21 cellular contexts compared by ENCODE assay signal in the genomic region with DNA sequence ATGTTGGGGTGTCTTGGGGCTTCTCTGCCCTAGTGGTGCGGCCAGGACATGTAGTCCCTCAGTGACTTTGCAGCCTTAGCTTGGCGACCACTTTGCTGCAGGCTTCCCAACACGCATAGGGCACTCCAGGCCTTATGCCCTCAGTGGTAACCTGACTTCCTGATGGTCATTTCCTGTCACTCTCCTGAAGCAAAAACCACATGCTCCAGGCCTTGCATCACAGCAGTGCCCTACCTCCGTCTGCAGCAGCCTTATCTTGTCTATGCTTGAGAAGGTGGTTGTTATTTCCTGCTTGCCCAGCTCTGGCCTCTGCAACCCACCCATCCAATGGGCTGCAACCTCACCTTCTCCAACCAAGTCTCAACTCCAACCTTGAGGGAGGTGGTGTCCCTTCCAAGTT. TPM values are rescaled to one million over a fixed set of nuclear protein-coding genes. Genes with fewer than 3 reads are reported as not detected.
DNase-seq lines count a peak whose midpoint lies in the region; ATAC-seq and TF ChIP-seq lines count a peak whose summit lies in the region.
"Had no signal": no experiment of that assay in that cellular context is flagged by ENCODE, and none has a peak within 500 bp of the region (broad histone marks: within the 10 kb centered on the region; RNA-seq: fewer than 3 reads in every experiment).

No MANE protein-coding gene starts in this region.

- H3K4me1 Mint-ChIP-seq in activated CD8-positive, alpha-beta memory T cell treated with anti-CD3 and anti-CD28 coated beads, Interleukin-2, amount 10 ng/mL, durations not matched to agents 7 days and 5 days = peaks cover 41% of the 10 kb centered on the region
- H3K4me1 Mint-ChIP-seq in CD8-positive, alpha-beta memory T cell = peaks cover 17 to 20% (median 20%) of the 10 kb centered on the region in 3 donors
- H3K4me1 Mint-ChIP-seq in CD4-positive, alpha-beta T cell (ENCODE audit: low read depth) = peaks cover 10% of the 10 kb centered on the region

- no peak overlapping the region for H3K14ac ChIP-seq in neuronal stem cell (ENCODE audit: low read length)
- H3K14ac ChIP-seq in trophoblast cell (ENCODE audit: low read length) = no peak overlapping the region

- no peak overlapping the region for H2BK15ac ChIP-seq in neuronal stem cell (ENCODE audit: low read length)

- H2BK5ac ChIP-seq in neuronal stem cell (ENCODE audit: low read length) (no peak overlapping the region), trophoblast cell (ENCODE audit: low read depth, low read length, poor library complexity) (no peak overlapping the region)

- H2AFZ ChIP-seq in neuronal stem cell (ENCODE audit: low read length) = no peak overlapping the region
- H2AFZ ChIP-seq in trophoblast cell (ENCODE audit: insufficient read depth, low read length, poor library complexity) = no peak overlapping the region
- H2AFZ ChIP-seq: GM23248 had no signal

- no peak overlapping the region for H3K18ac ChIP-seq in neuronal stem cell (ENCODE audit: low read length)
- H3K18ac ChIP-seq in trophoblast cell (ENCODE audit: low read length) = no peak overlapping the region

- POLR2A ChIA-PET in CD8-positive, alpha-beta memory T cell (lab: Charles Lee) = interaction anchor here (0.5 kb wide), 1 partner anchor 359 kb away, joined by 14 read pairs; no protein-coding TSS in a partner anchor
- POLR2A ChIA-PET in CD4-positive, alpha-beta T cell (lab: Charles Lee) = interaction anchor here (0.6 to 1.3 kb wide), 3 partner anchors 11 to 506 kb away, joined by 4 read pairs; no protein-coding TSS in a partner anchor

- H2BK120ac ChIP-seq in neuronal stem cell (ENCODE audit: low read depth, low read length) (no peak overlapping the region), trophoblast cell (ENCODE audit: insufficient read depth, low read length, poor library complexity) (no peak overlapping the region)

- DNase-seq in activated CD8-positive, alpha-beta memory T cell treated with anti-CD3 and anti-CD28 coated beads, Interleukin-2, amount 10 ng/mL, durations not matched to agents 7 days and 5 days = peak; percentile 46
- no peak for DNase-seq in activated CD8-positive, alpha-beta memory T cell treated with anti-CD3 and anti-CD28 coated beads for 24 hours
- peak; percentile 58 for DNase-seq in SKM-1 (lab: John Stamatoyannopoulos, UW; ENCODE audit: unreplicated experiment)
- peak; percentile 48 for DNase-seq in choroid plexus epithelial cell (ENCODE audit: low read depth)
- no peak for DNase-seq in neuronal stem cell (ENCODE audit: low spot score)
- no peak for DNase-seq in trophoblast cell
- DNase-seq in CD8-positive, alpha-beta memory T cell = no peak
- DNase-seq in CD4-positive, alpha-beta T cell = no peak
- DNase-seq: activated CD4-positive, alpha-beta T cell treated with anti-CD3 and anti-CD28 coated beads, Interleukin-2, amount 50 U/mL, for 4 hours; gastrocnemius medialis; GDM1; GM23248; MG63; NCI-H187 treated with DMSO at 0.1 percent for 48 hours; retina; spleen; stimulated activated CD8-positive, alpha-beta memory T cell treated with anti-CD3 and anti-CD28 coated beads, Interleukin-4, amount 100 ng/mL, for 48 hours; uterus had no signal

- H2BK12ac ChIP-seq in neuronal stem cell (ENCODE audit: low read length) = no peak overlapping the region
- no peak overlapping the region for H2BK12ac ChIP-seq in trophoblast cell (ENCODE audit: low read length)

- no peak overlapping the region for H4K8ac ChIP-seq in neuronal stem cell (ENCODE audit: low read depth, low read length)
- no peak overlapping the region for H4K8ac ChIP-seq in trophoblast cell (ENCODE audit: low read depth, low read length)

- H3K27ac Mint-ChIP-seq in activated CD8-positive, alpha-beta memory T cell treated with anti-CD3 and anti-CD28 coated beads, Interleukin-2, amount 10 ng/mL, durations not matched to agents 7 days and 5 days = peak overlapping the region; percentile 80
- peak overlapping the region in 4 of 8 donors; percentile 22 to 69 (median 52) for H3K27ac Mint-ChIP-seq in CD8-positive, alpha-beta memory T cell
- no peak overlapping the region for H3K27ac Mint-ChIP-seq in CD4-positive, alpha-beta T cell
- H3K27ac Mint-ChIP-seq: activated T-helper 17 cell treated with anti-CD3 and anti-CD28 coated beads, Interleukin-2, amount 50 U/mL, for 72 hours had no signal

- CTCF ChIA-PET in activated CD8-positive, alpha-beta memory T cell treated with anti-CD3 and anti-CD28 coated beads, Interleukin-2, amount 10 ng/mL, durations not matched to agents 7 days and 5 days (lab: Charles Lee) = interaction anchor here (1.2 to 1.7 kb wide), 4 partner anchors 10 to 65 kb away, joined by 3 to 8 read pairs (median 5); no protein-coding TSS in a partner anchor
- CTCF ChIA-PET in CD8-positive, alpha-beta memory T cell (lab: Charles Lee) = interaction anchor here (1.1 kb wide), 1 partner anchor 30 kb away, joined by 4 read pairs; no protein-coding TSS in a partner anchor
- CTCF ChIA-PET in CD4-positive, alpha-beta T cell (lab: Charles Lee) = no interaction called here

- H2AK5ac ChIP-seq in neuronal stem cell (ENCODE audit: low read depth, low read length) = no peak overlapping the region
- no peak overlapping the region for H2AK5ac ChIP-seq in trophoblast cell (ENCODE audit: low read length)

- no peak overlapping the region for H3K4me3 ChIP-seq in choroid plexus epithelial cell (ENCODE audit: low read depth, low read length)
- H3K4me3 ChIP-seq in neuronal stem cell (ENCODE audit: low read length in 2 of 2) = no peak overlapping the region
- no peak overlapping the region for H3K4me3 ChIP-seq in trophoblast cell (ENCODE audit: low read depth, low read length)
- H3K4me3 ChIP-seq in CD8-positive, alpha-beta memory T cell (ENCODE audit: low read length) = no peak overlapping the region
- H3K4me3 ChIP-seq: gastrocnemius medialis, GM23248, MG63, mucosa of descending colon, spleen, uterus had no signal

- no peaks in the 10 kb centered on the region for H3K4me1 ChIP-seq in neuronal stem cell (ENCODE audit: control insufficient read depth in 2 of 2, insufficient read depth in 1 of 2, low read depth in 1 of 2, low read length in 2 of 2)
- H3K4me1 ChIP-seq in trophoblast cell (ENCODE audit: control insufficient read depth in 1 of 2, insufficient read depth in 2 of 2, low read length in 2 of 2) = no peaks in the 10 kb centered on the region
- peaks cover 8% of the 10 kb centered on the region for H3K4me1 ChIP-seq in CD8-positive, alpha-beta memory T cell (ENCODE audit: insufficient read depth, low read length)
- H3K4me1 ChIP-seq: gastrocnemius medialis, uterus had no signal

- peaks cover 52% of the 10 kb centered on the region for H3K36me3 Mint-ChIP-seq in activated CD8-positive, alpha-beta memory T cell treated with anti-CD3 and anti-CD28 coated beads, Interleukin-2, amount 10 ng/mL, durations not matched to agents 7 days and 5 days
- H3K36me3 Mint-ChIP-seq in CD8-positive, alpha-beta memory T cell = peaks cover 0 to 67% (median 19%) of the 10 kb centered on the region in 3 donors
- peaks cover 71% of the 10 kb centered on the region for H3K36me3 Mint-ChIP-seq in CD4-positive, alpha-beta T cell (ENCODE audit: low read depth)

- WGBS in neuronal stem cell (ENCODE audit: extremely low coverage in 2 of 2, insufficient read length in 2 of 2, insufficient replicate concordance in 1 of 2), 2 donors = no CpG with 5 or more reads among the region's 4 CpGs
- whole genome bisulfite sequencing in trophoblast cell (ENCODE audit: extremely low coverage, insufficient coverage, insufficient read length) = no CpG with 5 or more reads among the region's 4 CpGs

- H3K4ac ChIP-seq in neuronal stem cell (ENCODE audit: low read length) (no peak overlapping the region), trophoblast cell (ENCODE audit: low read depth, low read length) (no peak overlapping the region)

- no peaks in the 10 kb centered on the region for H3K27me3 ChIP-seq in neuronal stem cell (ENCODE audit: control insufficient read depth in 3 of 3, insufficient read depth in 3 of 3, low read depth in 1 of 3, low read length in 3 of 3)
- no peaks in the 10 kb centered on the region for H3K27me3 ChIP-seq in trophoblast cell (ENCODE audit: insufficient read depth, low read length)
- no peaks in the 10 kb centered on the region for H3K27me3 ChIP-seq in CD8-positive, alpha-beta memory T cell (ENCODE audit: insufficient read depth, low read length, poor library complexity, severe bottlenecking)
- H3K27me3 ChIP-seq in CD4-positive, alpha-beta T cell (ENCODE audit: control insufficient read depth, insufficient read depth, low read length) = no peaks in the 10 kb centered on the region
- H3K27me3 ChIP-seq: gastrocnemius medialis, MG63, spleen, uterus had no signal

- no peak overlapping the region for H3K27ac ChIP-seq in neuronal stem cell (replicated peaks; ENCODE audit: low read length)
- no peak overlapping the region for H3K27ac ChIP-seq in trophoblast cell (ENCODE audit: low read depth, low read length)
- H3K27ac ChIP-seq in CD8-positive, alpha-beta memory T cell (ENCODE audit: low read depth, low read length) = no peak overlapping the region
- no peak overlapping the region for H3K27ac ChIP-seq in CD4-positive, alpha-beta T cell (ENCODE audit: low read depth, low read length)
- H3K27ac ChIP-seq: gastrocnemius medialis, GM23248, uterus, VCaP had no signal

- TF ChIP-seq CTCF in choroid plexus epithelial cell (conservative IDR thresholded peaks at IDR 0.05; ENCODE audit: low read depth, low read length) = no peak
- no peak for TF ChIP-seq CTCF in CD4-positive, alpha-beta T cell (IDR thresholded peaks at IDR 0.05)

- H4K12ac ChIP-seq in trophoblast cell (ENCODE audit: low read depth, low read length) = no peak overlapping the region

- H4K91ac ChIP-seq in neuronal stem cell (ENCODE audit: low read depth, low read length, poor library complexity) (no peak overlapping the region), trophoblast cell (ENCODE audit: low read depth, low read length) (no peak overlapping the region)

- peak; percentile 34 for ATAC-seq in activated CD8-positive, alpha-beta memory T cell treated with anti-CD3 and anti-CD28 coated beads, Interleukin-2, amount 10 ng/mL, durations not matched to agents 7 days and 5 days
- no peak for ATAC-seq in CD4-positive, alpha-beta T cell (ENCODE audit: poor library complexity)
- ATAC-seq: activated T-helper 17 cell treated with anti-CD3 and anti-CD28 coated beads, Interleukin-2, amount 50 U/mL, for 72 hours; gastrocnemius medialis; mucosa of descending colon had no signal

- H3K79me1 ChIP-seq in neuronal stem cell (ENCODE audit: low read depth, low read length) (no peaks in the 10 kb centered on the region), trophoblast cell (ENCODE audit: low read length) (no peaks in the 10 kb centered on the region)

- no peaks in the 10 kb centered on the region for H3K9me3 Mint-ChIP-seq in activated CD8-positive, alpha-beta memory T cell treated with anti-CD3 and anti-CD28 coated beads, Interleukin-2, amount 10 ng/mL, durations not matched to agents 7 days and 5 days (ENCODE audit: low read depth)
- no peaks in the 10 kb centered on the region for H3K9me3 Mint-ChIP-seq in CD8-positive, alpha-beta memory T cell
- no peaks in the 10 kb centered on the region for H3K9me3 Mint-ChIP-seq in CD4-positive, alpha-beta T cell
- H3K9me3 Mint-ChIP-seq: activated T-helper 17 cell treated with anti-CD3 and anti-CD28 coated beads, Interleukin-2, amount 50 U/mL, for 72 hours had no signal

- peaks cover 28 to 85% of the 10 kb centered on the region in 2 donors for H3K36me3 ChIP-seq in neuronal stem cell (replicated peaks in 1 of 2; ENCODE audit: control insufficient read depth in 2 of 2, insufficient read depth in 2 of 2, low read length in 2 of 2)
- peaks cover 28 to 29% of the 10 kb centered on the region in 2 experiments for H3K36me3 ChIP-seq in trophoblast cell (ENCODE audit: control insufficient read depth in 1 of 2, insufficient read depth in 2 of 2, low read length in 2 of 2)
- peaks cover 4% of the 10 kb centered on the region for H3K36me3 ChIP-seq in CD8-positive, alpha-beta memory T cell (ENCODE audit: insufficient read depth, low read length)
- H3K36me3 ChIP-seq: uterus had no signal

- no peak overlapping the region for H3K4me2 ChIP-seq in neuronal stem cell (ENCODE audit: insufficient read depth, low read length, poor library complexity, severe bottlenecking)
- H3K4me2 ChIP-seq in trophoblast cell (ENCODE audit: low read length) = no peak overlapping the region

- no peaks in the 10 kb centered on the region for H3K27me3 Mint-ChIP-seq in activated CD8-positive, alpha-beta memory T cell treated with anti-CD3 and anti-CD28 coated beads, Interleukin-2, amount 10 ng/mL, durations not matched to agents 7 days and 5 days
- H3K27me3 Mint-ChIP-seq in CD8-positive, alpha-beta memory T cell = no peaks in the 10 kb centered on the region
- no peaks in the 10 kb centered on the region for H3K27me3 Mint-ChIP-seq in CD4-positive, alpha-beta T cell
- H3K27me3 Mint-ChIP-seq: activated T-helper 17 cell treated with anti-CD3 and anti-CD28 coated beads, Interleukin-2, amount 50 U/mL, for 72 hours had no signal

- H3K9me3 ChIP-seq in neuronal stem cell (replicated peaks in 1 of 2; ENCODE audit: control insufficient read depth in 2 of 2, insufficient read depth in 1 of 2, low read depth in 1 of 2, low read length in 2 of 2) (peaks cover 0 to 3% of the 10 kb centered on the region in 2 donors), trophoblast cell (ENCODE audit: insufficient read depth, low read depth, low read length) (no peaks in the 10 kb centered on the region)
- no peaks in the 10 kb centered on the region for H3K9me3 ChIP-seq in CD8-positive, alpha-beta memory T cell (ENCODE audit: low read length)
- H3K9me3 ChIP-seq in CD4-positive, alpha-beta T cell (ENCODE audit: control insufficient read depth, low read length) = no peaks in the 10 kb centered on the region
- H3K9me3 ChIP-seq: gastrocnemius medialis, MG63, mucosa of descending colon, spleen, uterus had no signal

- no peak overlapping the region for H3K4me3 Mint-ChIP-seq in activated CD8-positive, alpha-beta memory T cell treated with anti-CD3 and anti-CD28 coated beads, Interleukin-2, amount 10 ng/mL, durations not matched to agents 7 days and 5 days
- H3K4me3 Mint-ChIP-seq in CD8-positive, alpha-beta memory T cell = peak overlapping the region in 1 of 7 donors; percentile 50
- no peak overlapping the region for H3K4me3 Mint-ChIP-seq in CD4-positive, alpha-beta T cell
- H3K4me3 Mint-ChIP-seq: activated T-helper 17 cell treated with anti-CD3 and anti-CD28 coated beads, Interleukin-2, amount 50 U/mL, for 72 hours had no signal

- H3K9ac ChIP-seq in neuronal stem cell (ENCODE audit: low read depth, low read length, poor library complexity) = peak overlapping the region; percentile 9
- no peak overlapping the region for H3K9ac ChIP-seq in trophoblast cell (ENCODE audit: low read length)
- H3K9ac ChIP-seq: GM23248 had no signal

- intact Hi-C loops in CD4-positive, alpha-beta T cell (cut with DNase I, micrococcal nuclease) = no loop called here

- no peak overlapping the region for H3K23ac ChIP-seq in neuronal stem cell (ENCODE audit: low read depth, low read length, poor library complexity)
- no peak overlapping the region for H3K23ac ChIP-seq in trophoblast cell (ENCODE audit: low read length)

- H3K79me2 ChIP-seq in trophoblast cell (ENCODE audit: control insufficient read depth, insufficient read depth, low read length, poor library complexity) = no peaks in the 10 kb centered on the region

RNA-seq across cellular contexts. Expression of a gene that starts 33.4 kb away (rescaled TPM):
- 10 to 100 TPM; 34.7 to 40.0 TPM for total RNA-seq in activated CD8-positive, alpha-beta memory T cell treated with anti-CD3 and anti-CD28 coated beads, Interleukin-2, amount 10 ng/mL, durations not matched to agents 7 days and 5 days
- polyA plus RNA-seq in neuronal stem cell (2013, experiment 1 of 2) = 18.6 TPM
- 18.6 TPM for polyA plus RNA-seq in neuronal stem cell (2013, experiment 2 of 2)
- polyA plus RNA-seq in trophoblast cell (2013) = 26.1 and 26.7 TPM in 2 replicates
- 10 to 100 TPM; 48.1 to 49.6 TPM for total RNA-seq in CD8-positive, alpha-beta memory T cell
- 17.1 TPM for polyA plus RNA-seq in CD8-positive, alpha-beta memory T cell
- total RNA-seq in CD4-positive, alpha-beta T cell = 10 to 100 TPM; 23.4 to 25.3 TPM

RNA-seq across cellular contexts. Expression of a gene that starts 54.5 kb away (rescaled TPM):
- total RNA-seq in activated CD8-positive, alpha-beta memory T cell treated with anti-CD3 and anti-CD28 coated beads, Interleukin-2, amount 10 ng/mL, durations not matched to agents 7 days and 5 days = 10 to 100 TPM; 62.2 to 78.4 TPM
- 18.9 TPM for polyA plus RNA-seq in neuronal stem cell (2013, experiment 1 of 2)
- 20.6 TPM for polyA plus RNA-seq in neuronal stem cell (2013, experiment 2 of 2)
- polyA plus RNA-seq in trophoblast cell (2013) = 16.1 and 17.0 TPM in 2 replicates
- 10 to 100 TPM; 50.4 to 52.1 TPM for total RNA-seq in CD8-positive, alpha-beta memory T cell
- polyA plus RNA-seq in CD8-positive, alpha-beta memory T cell = 21.0 TPM
- 10 to 100 TPM; 23.4 to 24.9 TPM for total RNA-seq in CD4-positive, alpha-beta T cell

RNA-seq across cellular contexts. Expression of a gene that starts 58.4 kb away (rescaled TPM):
- 10 to 100 TPM; 45.7 to 50.3 TPM for total RNA-seq in activated CD8-positive, alpha-beta memory T cell treated with anti-CD3 and anti-CD28 coated beads, Interleukin-2, amount 10 ng/mL, durations not matched to agents 7 days and 5 days
- polyA plus RNA-seq in neuronal stem cell (2013, experiment 1 of 2) = 8.5 TPM
- polyA plus RNA-seq in neuronal stem cell (2013, experiment 2 of 2) = 7.8 TPM
- 11.8 and 13.4 TPM in 2 replicates for polyA plus RNA-seq in trophoblast cell (2013)
- total RNA-seq in CD8-positive, alpha-beta memory T cell = 10 to 100 TPM; 29.1 to 38.1 TPM
- polyA plus RNA-seq in CD8-positive, alpha-beta memory T cell = 11.1 TPM
- total RNA-seq in CD4-positive, alpha-beta T cell = 10 to 100 TPM; 32.9 to 36.6 TPM

Comparison
In these comparisons a context has a peak if more than half of its experiments do, and no peak if none do; other contexts are left out.
1. DNase-seq: peak in activated CD8-positive, alpha-beta memory T cell treated with anti-CD3 and anti-CD28 coated beads, Interleukin-2, amount 10 ng/mL, durations not matched to agents 7 days and 5 days (single experiment), SKM-1 (single experiment) and choroid plexus epithelial cell (single experiment); none in activated CD8-positive, alpha-beta memory T cell treated with anti-CD3 and anti-CD28 coated beads for 24 hours (single experiment), neuronal stem cell (single experiment), trophoblast cell (0 of 2), CD8-positive, alpha-beta memory T cell (0 of 5) and CD4-positive, alpha-beta T cell (0 of 10).